Comparison of ENCODE assay signal across 11 cellular contexts in genomic region chr2:120395686-120396518, GRCh38. TPM values are rescaled to one million over a fixed set of nuclear protein-coding genes. Genes with fewer than 3 reads are reported as not detected.
A peak's percentile ranks its signal among the peaks of the same experiment; 100 is the strongest.
DNase-seq lines count a peak whose midpoint lies in the region; ATAC-seq and TF ChIP-seq lines count a peak whose summit lies in the region.
"Had no signal": no experiment of that assay in that cellular context is flagged by ENCODE, and none has a peak within 500 bp of the region (broad histone marks: within the 10 kb centered on the region; RNA-seq: fewer than 3 reads in every experiment).

No MANE protein-coding gene starts in this region.

- H3K9me3 Mint-ChIP-seq in CD4-positive, CD25-positive, alpha-beta regulatory T cell = peaks cover 0 to 3% (median 1%) of the 10 kb centered on the region in 7 donors
- peaks cover 2% of the 10 kb centered on the region for H3K9me3 Mint-ChIP-seq in activated naive CD4-positive, alpha-beta T cell treated with anti-CD3 and anti-CD28 coated beads, Interleukin-2, amount 10 ng/mL, durations not matched to agents 7 days and 5 days
- H3K9me3 Mint-ChIP-seq: memory B cell, T-cell had no signal

- no peak for ATAC-seq in CD4-positive, CD25-positive, alpha-beta regulatory T cell (ENCODE audit: low read depth in 2 of 2)
- ATAC-seq in left lung (peak; percentile 65), GM18858 (IDR thresholded peaks at IDR 0.05; ENCODE audit: unreplicated experiment) (no peak), GM19324 (IDR thresholded peaks at IDR 0.05; ENCODE audit: low FRiP score, unreplicated experiment) (no peak), HG03460 (IDR thresholded peaks at IDR 0.05; ENCODE audit: unreplicated experiment) (no peak)
- ATAC-seq: foreskin keratinocyte, T-cell had no signal

- no peaks in the 10 kb centered on the region for H3K36me3 ChIP-seq in CD4-positive, CD25-positive, alpha-beta regulatory T cell (ENCODE audit: control insufficient read depth, insufficient read depth, low read length)
- H3K36me3 ChIP-seq in left lung = no peaks in the 10 kb centered on the region

- no peak overlapping the region for H3K4me3 ChIP-seq in CD4-positive, CD25-positive, alpha-beta regulatory T cell (ENCODE audit: low read depth, low read length)
- H3K4me3 ChIP-seq in left lung = no peak overlapping the region

- no peak overlapping the region for H3K27ac ChIP-seq in CD4-positive, CD25-positive, alpha-beta regulatory T cell (ENCODE audit: insufficient read depth, low read length, poor library complexity, severe bottlenecking)
- no peak overlapping the region for H3K27ac ChIP-seq in left lung
- H3K27ac ChIP-seq: foreskin keratinocyte had no signal

- H3K27me3 Mint-ChIP-seq in CD4-positive, CD25-positive, alpha-beta regulatory T cell = peaks cover 5% of the 10 kb centered on the region
- peaks cover 17% of the 10 kb centered on the region for H3K27me3 Mint-ChIP-seq in activated naive CD4-positive, alpha-beta T cell treated with anti-CD3 and anti-CD28 coated beads, Interleukin-2, amount 10 ng/mL, durations not matched to agents 7 days and 5 days

- intact Hi-C loops in left lung (cut with DNase I) = no loop called here

- CTCF ChIA-PET in activated naive CD4-positive, alpha-beta T cell treated with anti-CD3 and anti-CD28 coated beads, Interleukin-2, amount 10 ng/mL, durations not matched to agents 7 days and 5 days (lab: Charles Lee) = no interaction called here

- no peaks in the 10 kb centered on the region for H3K27me3 ChIP-seq in CD4-positive, CD25-positive, alpha-beta regulatory T cell (ENCODE audit: control insufficient read depth, insufficient read depth, low read length)
- peaks cover 0 to 46% of the 10 kb centered on the region in 2 donors for H3K27me3 ChIP-seq in left lung

- H3K4me1 Mint-ChIP-seq in CD4-positive, CD25-positive, alpha-beta regulatory T cell = no peaks in the 10 kb centered on the region
- no peaks in the 10 kb centered on the region for H3K4me1 Mint-ChIP-seq in activated naive CD4-positive, alpha-beta T cell treated with anti-CD3 and anti-CD28 coated beads, Interleukin-2, amount 10 ng/mL, durations not matched to agents 7 days and 5 days
- H3K4me1 Mint-ChIP-seq: memory B cell, T-cell had no signal

- H3K27ac Mint-ChIP-seq in CD4-positive, CD25-positive, alpha-beta regulatory T cell = peak overlapping the region in 2 of 3 donors; percentile 15 to 85
- H3K27ac Mint-ChIP-seq in activated naive CD4-positive, alpha-beta T cell treated with anti-CD3 and anti-CD28 coated beads, Interleukin-2, amount 10 ng/mL, durations not matched to agents 7 days and 5 days = no peak overlapping the region
- H3K27ac Mint-ChIP-seq: memory B cell, T-cell had no signal

- no peaks in the 10 kb centered on the region for H3K4me1 ChIP-seq in CD4-positive, CD25-positive, alpha-beta regulatory T cell (ENCODE audit: control insufficient read depth, insufficient read depth, low read length, poor library complexity, severe bottlenecking)
- no peaks in the 10 kb centered on the region for H3K4me1 ChIP-seq in left lung
- H3K4me1 ChIP-seq: foreskin keratinocyte had no signal

- H3K9me3 ChIP-seq in CD4-positive, CD25-positive, alpha-beta regulatory T cell (ENCODE audit: control insufficient read depth in 2 of 2, low read length in 2 of 2) = no peaks in the 10 kb centered on the region
- H3K9me3 ChIP-seq in left lung = no peaks in the 10 kb centered on the region

- TF ChIP-seq CTCF in left lung (IDR thresholded peaks at IDR 0.05) = no peak

- DNase-seq in CD4-positive, CD25-positive, alpha-beta regulatory T cell = no peak
- DNase-seq in NCI-H1092 (lab: John Stamatoyannopoulos, UW) (peak; percentile 60), NCI-H82 treated with DMSO at 0.1 percent for 48 hours (lab: John Stamatoyannopoulos, UW; ENCODE audit: unreplicated experiment) (peak; percentile 40), left lung (peak; percentile 48 to 67)
- DNase-seq in activated naive CD4-positive, alpha-beta T cell treated with anti-CD3 and anti-CD28 coated beads, Interleukin-2, amount 10 ng/mL, durations not matched to agents 7 days and 5 days = no peak
- DNase-seq: foreskin keratinocyte had no signal

- no peak overlapping the region for H3K4me3 Mint-ChIP-seq in CD4-positive, CD25-positive, alpha-beta regulatory T cell
- H3K4me3 Mint-ChIP-seq in activated naive CD4-positive, alpha-beta T cell treated with anti-CD3 and anti-CD28 coated beads, Interleukin-2, amount 10 ng/mL, durations not matched to agents 7 days and 5 days = no peak overlapping the region
- H3K4me3 Mint-ChIP-seq: memory B cell, T-cell had no signal

- H3K36me3 Mint-ChIP-seq in CD4-positive, CD25-positive, alpha-beta regulatory T cell = no peaks in the 10 kb centered on the region
- H3K36me3 Mint-ChIP-seq in activated naive CD4-positive, alpha-beta T cell treated with anti-CD3 and anti-CD28 coated beads, Interleukin-2, amount 10 ng/mL, durations not matched to agents 7 days and 5 days = no peaks in the 10 kb centered on the region
- H3K36me3 Mint-ChIP-seq: memory B cell, T-cell had no signal

RNA-seq across cellular contexts. Expression of gene INHBB, which starts 50.0 kb away (rescaled TPM):
- total RNA-seq in CD4-positive, CD25-positive, alpha-beta regulatory T cell = not detected
- polyA plus RNA-seq in CD4-positive, CD25-positive, alpha-beta regulatory T cell = not detected
- total RNA-seq in left lung = 1 to 10 TPM in 1 of 2 donors, under 1 TPM in 1; 0.67 to 2.0 TPM
- total RNA-seq: foreskin keratinocyte had no signal
- polyA plus RNA-seq: foreskin keratinocyte had no signal

Comparison
In these comparisons a context has a peak if more than half of its experiments do, and no peak if none do; other contexts are left out.
1. DNase-seq: peak in NCI-H1092 (single experiment), NCI-H82 treated with DMSO at 0.1 percent for 48 hours (single experiment) and left lung (2 of 2); none in CD4-positive, CD25-positive, alpha-beta regulatory T cell (0 of 3) and activated naive CD4-positive, alpha-beta T cell treated with anti-CD3 and anti-CD28 coated beads, Interleukin-2, amount 10 ng/mL, durations not matched to agents 7 days and 5 days (single experiment).